8 cellular contexts compared by ENCODE assay signal in genomic region chr14:78222746-78223145, GRCh38. TPM values are rescaled to one million over a fixed set of nuclear protein-coding genes. Genes with fewer than 3 reads are reported as not detected.
"Had no signal": no experiment of that assay in that cellular context is flagged by ENCODE, and none has a peak within 500 bp of the region (broad histone marks: within the 10 kb centered on the region; RNA-seq: fewer than 3 reads in every experiment).

No MANE protein-coding gene starts in this region.

- H3K4me3 ChIP-seq: GM23338, K562 had no signal

- DNase-seq: H9, HCEC 1CT, IMR-90 had no signal

- ATAC-seq: GM23338, K562 had no signal

- H2AFZ ChIP-seq: GM23338 had no signal

- H3K4me2 ChIP-seq: GM23338 had no signal

- FAIRE-seq: H1, H54, HTR-8/SVneo, K562 had no signal

RNA-seq across cellular contexts. Expression of gene NRXN3, which starts 52.6 kb away (rescaled TPM):
- polyA plus RNA-seq: K562 had no signal
